28 cellular contexts compared by ENCODE assay signal in the genomic region with DNA sequence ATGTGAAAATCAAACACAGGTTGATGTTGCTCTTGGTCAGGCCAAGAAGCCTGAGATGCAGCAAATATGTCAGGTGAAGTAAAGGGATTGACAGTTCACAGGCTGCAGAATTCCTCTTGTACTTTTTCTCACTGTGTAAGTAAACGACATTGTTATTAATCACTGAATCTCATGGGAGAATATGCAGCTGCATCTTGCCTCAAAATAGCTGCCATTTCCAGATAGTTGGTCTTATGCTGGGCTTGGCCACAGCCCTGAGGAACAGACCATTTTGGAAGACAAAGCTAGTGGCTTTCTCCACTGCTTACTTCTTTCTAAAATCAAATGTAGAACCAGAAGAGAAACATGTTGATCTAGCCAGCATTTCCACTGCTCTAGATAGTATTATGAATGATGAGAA.
"Had no signal": no experiment of that assay in that cellular context is flagged by ENCODE, and none has a peak within 500 bp of the region (broad histone marks: within the 10 kb centered on the region; RNA-seq: fewer than 3 reads in every experiment).

No MANE protein-coding gene starts in this region.

- H3K4me1 ChIP-seq: esophagus squamous epithelium, lower lobe of right lung, prostate gland, right atrium auricular region, tibial nerve, upper lobe of right lung, uterus had no signal

- ATAC-seq: effector memory CD8-positive, alpha-beta T cell; heart right ventricle; left ventricle myocardium superior; lower lobe of right lung; natural killer cell treated with Interleukin-12 subunit alpha and Interleukin-12 subunit beta and Interleukin-15 and Interleukin-18, amount 100 ng/mL, for 72 hours; sciatic nerve; stimulated activated naive B cell treated with anti-CD40 and anti-IgM and Interleukin-4, amounts not matched to agents 10 μg/mL and 1 μg/mL and 100 μg/mL, for 72 hours; upper lobe of right lung had no signal

- H3K9me3 Mint-ChIP-seq: effector memory CD8-positive, alpha-beta T cell; neural crest cell; stimulated activated naive B cell treated with anti-CD40 and anti-IgM and Interleukin-4, amounts not matched to agents 10 μg/mL and 1 μg/mL and 100 μg/mL, for 72 hours; stimulated activated naive CD8-positive, alpha-beta T cell treated with anti-CD3 and anti-CD28 coated beads, Interleukin-15, Interleukin-2, amounts not matched to agents 100 ng/mL and 50 ng/mL, for 24 hours had no signal

- H3K4me3 ChIP-seq: esophagus squamous epithelium, heart right ventricle, lower lobe of right lung, prostate gland, right atrium auricular region, thoracic aorta, tibial nerve, upper lobe of right lung, uterus had no signal

- DNase-seq: cortex of kidney; effector memory CD8-positive, alpha-beta T cell; erythroblast; esophagus squamous epithelium; foreskin melanocyte; glutamatergic neuron; heart right ventricle; hypothalamus; immature natural killer cell; islet precursor cell; kidney glomerular epithelial cell; left ventricle myocardium superior; lower lobe of right lung; naive B cell; stimulated activated CD4-positive, alpha-beta T cell treated with anti-CD3 and anti-CD28 coated beads, Interleukin-2, amount 100 ng/mL, for 24 hours; stimulated activated CD4-positive, alpha-beta T cell treated with anti-CD3 and anti-CD28 coated beads, Interleukin-4, amount 100 ng/mL, for 4 hours; stimulated activated naive B cell treated with anti-CD40 and anti-IgM and Interleukin-4, amounts not matched to agents 10 μg/mL and 1 μg/mL and 100 μg/mL, for 72 hours; upper lobe of right lung; uterus had no signal

- H3K27ac ChIP-seq: esophagus squamous epithelium, heart right ventricle, lower lobe of right lung, neutrophil, prostate gland, right atrium auricular region, thoracic aorta, tibial nerve, upper lobe of right lung, uterus had no signal

- H3K36me3 ChIP-seq: esophagus squamous epithelium, heart right ventricle, lower lobe of right lung, neutrophil, prostate gland, right atrium auricular region, thoracic aorta, tibial nerve, upper lobe of right lung, uterus had no signal

- H3K9me3 ChIP-seq: esophagus squamous epithelium, heart right ventricle, lower lobe of right lung, neutrophil, prostate gland, right atrium auricular region, thoracic aorta, tibial nerve, upper lobe of right lung, uterus had no signal

- H3K4me3 Mint-ChIP-seq: effector memory CD8-positive, alpha-beta T cell; immature natural killer cell; naive B cell; natural killer cell treated with Interleukin-12 subunit alpha and Interleukin-12 subunit beta and Interleukin-15 and Interleukin-18, amount 100 ng/mL, for 72 hours; neural crest cell; stimulated activated naive B cell treated with anti-CD40 and anti-IgM and Interleukin-4, amounts not matched to agents 10 μg/mL and 1 μg/mL and 100 μg/mL, for 72 hours; stimulated activated naive CD8-positive, alpha-beta T cell treated with anti-CD3 and anti-CD28 coated beads, Interleukin-15, Interleukin-2, amounts not matched to agents 100 ng/mL and 50 ng/mL, for 24 hours had no signal

- H3K4me1 Mint-ChIP-seq: immature natural killer cell; naive B cell; stimulated activated naive B cell treated with anti-CD40 and anti-IgM and Interleukin-4, amounts not matched to agents 10 μg/mL and 1 μg/mL and 100 μg/mL, for 72 hours had no signal

- H3K27ac Mint-ChIP-seq: effector memory CD8-positive, alpha-beta T cell; immature natural killer cell; naive B cell; natural killer cell treated with Interleukin-12 subunit alpha and Interleukin-12 subunit beta and Interleukin-15 and Interleukin-18, amount 100 ng/mL, for 72 hours; stimulated activated naive B cell treated with anti-CD40 and anti-IgM and Interleukin-4, amounts not matched to agents 10 μg/mL and 1 μg/mL and 100 μg/mL, for 72 hours; stimulated activated naive CD8-positive, alpha-beta T cell treated with anti-CD3 and anti-CD28 coated beads, Interleukin-15, Interleukin-2, amounts not matched to agents 100 ng/mL and 50 ng/mL, for 24 hours had no signal

- H3K27me3 ChIP-seq: esophagus squamous epithelium, heart right ventricle, neutrophil, right atrium auricular region, tibial nerve, upper lobe of right lung, uterus had no signal

- H3K36me3 Mint-ChIP-seq: immature natural killer cell; naive B cell; natural killer cell treated with Interleukin-12 subunit alpha and Interleukin-12 subunit beta and Interleukin-15 and Interleukin-18, amount 100 ng/mL, for 72 hours; stimulated activated naive B cell treated with anti-CD40 and anti-IgM and Interleukin-4, amounts not matched to agents 10 μg/mL and 1 μg/mL and 100 μg/mL, for 72 hours had no signal
